8 cellular contexts compared by ENCODE assay signal in the genomic region with DNA sequence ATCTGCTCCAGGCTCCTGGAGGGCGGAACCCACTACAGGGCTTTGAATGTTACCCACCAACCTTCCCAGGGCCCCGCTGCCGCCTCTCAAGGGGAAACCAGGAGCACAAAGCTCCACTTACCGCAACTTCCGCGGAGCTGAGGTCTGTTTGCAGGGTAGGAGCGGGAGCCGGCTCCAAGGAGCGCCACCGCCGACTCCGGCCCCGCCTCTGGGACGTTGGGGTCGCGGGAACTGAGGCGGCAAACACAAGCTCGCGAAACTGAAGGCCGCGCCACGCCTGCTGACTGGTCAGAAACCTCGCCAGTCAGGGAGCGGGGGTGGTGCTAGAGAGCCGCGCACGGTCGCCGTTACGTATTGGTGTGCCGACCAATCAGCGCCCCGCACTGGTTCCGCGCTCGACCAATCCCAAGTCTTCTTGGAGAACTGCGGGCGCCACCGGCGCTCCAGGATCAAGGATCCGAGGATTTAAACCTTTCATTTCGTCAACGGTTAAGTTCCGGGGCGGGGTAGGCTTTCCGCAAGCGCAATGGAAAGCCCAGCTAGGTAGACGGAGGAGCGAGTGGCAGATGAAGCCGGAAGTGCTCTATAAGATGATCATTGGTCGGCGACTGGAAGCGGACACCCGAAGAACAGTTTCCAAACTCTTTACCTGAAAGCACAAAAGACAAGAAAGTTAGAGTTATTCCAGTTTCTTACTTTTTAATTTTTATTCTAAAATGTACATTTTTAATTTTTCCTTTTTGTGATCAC. TPM values are rescaled to one million over a fixed set of nuclear protein-coding genes. Genes with fewer than 3 reads are reported as not detected.
DNase-seq lines count a peak whose midpoint lies in the region; ATAC-seq and TF ChIP-seq lines count a peak whose summit lies in the region.

Gene STIL, minus strand, starts transcription at position 233 of the 750 bp plus-strand sequence. CDS start 3,828 bp downstream, outside the sequence.

- H3K4me1 ChIP-seq in ovary (ENCODE audit: insufficient read depth) (peaks cover 3% of the 10 kb centered on the region), tibial nerve (peaks cover 0 to 11% (median 8%) of the 10 kb centered on the region in 4 donors)

- POLR2A ChIA-PET in activated naive CD8-positive, alpha-beta T cell treated with anti-CD3 and anti-CD28 coated beads, Interleukin-2, amount 10 ng/mL, durations not matched to agents 7 days and 5 days (lab: Charles Lee) = interaction anchor here (0.6 to 3.0 kb wide), 13 partner anchors 8 to 122 kb away, joined by 3 to 52 read pairs (median 4); partner anchors contain the start of gene CMPK1

- H3K4me1 Mint-ChIP-seq in activated naive CD8-positive, alpha-beta T cell treated with anti-CD3 and anti-CD28 coated beads, Interleukin-2, amount 10 ng/mL, durations not matched to agents 7 days and 5 days = peaks cover 13% of the 10 kb centered on the region

- peak within 1 kb of the TSS; percentile 94 for H3K4me2 ChIP-seq in SU-DHL-6 (ENCODE audit: low read depth, low read length, poor library complexity, severe bottlenecking)

- peak within 1 kb of the TSS; percentile 90 for H3K27ac ChIP-seq in SU-DHL-6 (ENCODE audit: low read depth, low read length)
- H3K27ac ChIP-seq in ovary = peak within 1 kb of the TSS in 1 of 2 donors; percentile 53
- H3K27ac ChIP-seq in tibial nerve = peak within 1 kb of the TSS in 3 of 4 donors; percentile 56 to 77 (median 76)

- no peaks in the 10 kb centered on the region for H3K9me3 Mint-ChIP-seq in activated naive CD8-positive, alpha-beta T cell treated with anti-CD3 and anti-CD28 coated beads, Interleukin-2, amount 10 ng/mL, durations not matched to agents 7 days and 5 days

- H3K27me3 Mint-ChIP-seq in activated naive CD8-positive, alpha-beta T cell treated with anti-CD3 and anti-CD28 coated beads, Interleukin-2, amount 10 ng/mL, durations not matched to agents 7 days and 5 days = no peaks in the 10 kb centered on the region

- peak; percentile 99 for DNase-seq in NCI-H128 (lab: John Stamatoyannopoulos, UW; ENCODE audit: unreplicated experiment)
- DNase-seq in activated naive CD8-positive, alpha-beta T cell treated with anti-CD3 and anti-CD28 coated beads, Interleukin-2, amount 10 ng/mL, durations not matched to agents 7 days and 5 days = peak; percentile 95
- peak; percentile 100 for DNase-seq in Right ventricle myocardium inferior (ENCODE audit: missing footprints)
- peak; percentile 96 to 99 (median 97) for DNase-seq in ovary
- peak; percentile 96 for DNase-seq in tibial nerve (ENCODE audit: low spot score in 2 of 2)

- peak within 1 kb of the TSS; percentile 86 for H3K27ac Mint-ChIP-seq in activated naive CD8-positive, alpha-beta T cell treated with anti-CD3 and anti-CD28 coated beads, Interleukin-2, amount 10 ng/mL, durations not matched to agents 7 days and 5 days

- TF ChIP-seq POLR2A in GM10847 (IDR thresholded peaks at IDR 0.05; ENCODE audit: extremely low read depth, insufficient read length) (peak; percentile 51), ovary (IDR thresholded peaks at IDR 0.05) (no peak), tibial nerve (IDR thresholded peaks at IDR 0.05) (peak in 1 of 2 donors; percentile 47)

- 1% methylated on average over 53 to 54 of the region's 54 CpGs for WGBS in ovary, 3 donors
- 0 to 1% methylated on average over 28 to 40 of the region's 54 CpGs for WGBS in tibial nerve, 2 donors

- H3K36me3 Mint-ChIP-seq in activated naive CD8-positive, alpha-beta T cell treated with anti-CD3 and anti-CD28 coated beads, Interleukin-2, amount 10 ng/mL, durations not matched to agents 7 days and 5 days = peaks cover 18% of the 10 kb centered on the region

- intact Hi-C loops in Right ventricle myocardium inferior (cut with DNase I) = loop anchor here (2.0 kb wide), 1 partner anchor 21 kb away; no protein-coding TSS in a partner anchor
- intact Hi-C loops in ovary (cut with DNase I) = no loop called here

- peak within 1 kb of the TSS; percentile 99 for H3K4me3 Mint-ChIP-seq in activated naive CD8-positive, alpha-beta T cell treated with anti-CD3 and anti-CD28 coated beads, Interleukin-2, amount 10 ng/mL, durations not matched to agents 7 days and 5 days

- H3K27me3 ChIP-seq in SU-DHL-6 (ENCODE audit: low read length) = no peaks in the 10 kb centered on the region
- H3K27me3 ChIP-seq in ovary = no peaks in the 10 kb centered on the region
- no peaks in the 10 kb centered on the region for H3K27me3 ChIP-seq in tibial nerve

- peaks cover 48% of the 10 kb centered on the region for H3K79me2 ChIP-seq in SU-DHL-6 (ENCODE audit: insufficient read depth, low read length)

- H4K20me1 ChIP-seq in SU-DHL-6 (ENCODE audit: low read depth, low read length) = peaks cover 9% of the 10 kb centered on the region; the same call in 1 of the 2 replicates

- ATAC-seq in HG02678 (IDR thresholded peaks at IDR 0.05; ENCODE audit: unreplicated experiment) = peak; percentile 98
- ATAC-seq in activated naive CD8-positive, alpha-beta T cell treated with anti-CD3 and anti-CD28 coated beads, Interleukin-2, amount 10 ng/mL, durations not matched to agents 7 days and 5 days (ENCODE audit: low read depth) = peak; percentile 97
- peak; percentile 100 for ATAC-seq in Right ventricle myocardium inferior

- H3K4me3 ChIP-seq in SU-DHL-6 (ENCODE audit: insufficient read depth, low read length, poor library complexity, severe bottlenecking) (peak within 1 kb of the TSS; percentile 92), ovary (peak within 1 kb of the TSS; percentile 70), tibial nerve (peak within 1 kb of the TSS; percentile 45 to 78 (median 68))

- no peak for TF ChIP-seq CTCF in SU-DHL-6 (IDR thresholded peaks at IDR 0.05; ENCODE audit: insufficient read depth, low read length, poor library complexity, severe bottlenecking)
- TF ChIP-seq CTCF in ovary (IDR thresholded peaks at IDR 0.05) = no peak
- TF ChIP-seq CTCF in tibial nerve (IDR thresholded peaks at IDR 0.05) = peak in 2 of 5 experiments; percentile 7 to 44

- H2AFZ ChIP-seq in SU-DHL-6 (ENCODE audit: low read depth, low read length, severe bottlenecking) = peak within 1 kb of the TSS; percentile 86

- peak within 1 kb of the TSS; percentile 91 for H3K9ac ChIP-seq in SU-DHL-6 (ENCODE audit: low read length)

- peaks cover 13% of the 10 kb centered on the region for H3K36me3 ChIP-seq in SU-DHL-6 (ENCODE audit: low read length)
- H3K36me3 ChIP-seq in ovary = no peaks in the 10 kb centered on the region
- no peaks in the 10 kb centered on the region for H3K36me3 ChIP-seq in tibial nerve

- H3F3A ChIP-seq in SU-DHL-6 (ENCODE audit: insufficient read depth) = peaks cover 10% of the 10 kb centered on the region

- no peak for TF ChIP-seq EP300 in ovary (IDR thresholded peaks at IDR 0.05)
- peak; percentile 89 for TF ChIP-seq EP300 in tibial nerve (IDR thresholded peaks at IDR 0.05)

- H3K9me2 ChIP-seq in SU-DHL-6 (replicated peaks; ENCODE audit: insufficient read depth, low read length) = no peaks in the 10 kb centered on the region

- no peaks in the 10 kb centered on the region for H3K9me3 ChIP-seq in SU-DHL-6 (ENCODE audit: insufficient read depth, low read length)
- no peaks in the 10 kb centered on the region for H3K9me3 ChIP-seq in ovary
- no peaks in the 10 kb centered on the region for H3K9me3 ChIP-seq in tibial nerve

RNA-seq across cellular contexts. Expression of gene STIL, which starts in this region (rescaled TPM):
- total RNA-seq in activated naive CD8-positive, alpha-beta T cell treated with anti-CD3 and anti-CD28 coated beads, Interleukin-2, amount 10 ng/mL, durations not matched to agents 7 days and 5 days = 10 to 100 TPM; 32.4 to 33.1 TPM
- total RNA-seq in Right ventricle myocardium inferior = 0.73 TPM
- 1 to 10 TPM in 4 of 7 donors, under 1 TPM in 3; 0.60 to 2.3 (median 1.0) TPM for total RNA-seq in ovary
- polyA plus RNA-seq in ovary = 1 to 10 TPM in 1 of 2 donors, under 1 TPM in 1; 0.64 to 1.8 TPM
- total RNA-seq in tibial nerve = 1 to 10 TPM in 2 of 4 donors, under 1 TPM in 2; 0.44 to 2.7 (median 1.2) TPM

Comparison
In these comparisons a context has a peak if more than half of its experiments do, and no peak if none do; other contexts are left out.
1. RNA of gene STIL (total RNA-seq): 32.4 to 33.1 TPM in activated naive CD8-positive, alpha-beta T cell treated with anti-CD3 and anti-CD28 coated beads, Interleukin-2, amount 10 ng/mL, durations not matched to agents 7 days and 5 days; 0.44 to 2.7 TPM in tibial nerve, 0.60 to 2.3 TPM in ovary and 0.73 TPM in Right ventricle myocardium inferior (single experiment); every median in the first group is over 4 times any median in the second.
2. Peak in DNase-seq and ATAC-seq in Right ventricle myocardium inferior; RNA of the gene not detected or under 1 TPM.
3. Peak in every context shown above with its lines, with median percentiles within 50 percentile points of each other: ATAC-seq, DNase-seq and H3K4me3 ChIP-seq.